8 cellular contexts compared by ENCODE assay signal in the genomic region with DNA sequence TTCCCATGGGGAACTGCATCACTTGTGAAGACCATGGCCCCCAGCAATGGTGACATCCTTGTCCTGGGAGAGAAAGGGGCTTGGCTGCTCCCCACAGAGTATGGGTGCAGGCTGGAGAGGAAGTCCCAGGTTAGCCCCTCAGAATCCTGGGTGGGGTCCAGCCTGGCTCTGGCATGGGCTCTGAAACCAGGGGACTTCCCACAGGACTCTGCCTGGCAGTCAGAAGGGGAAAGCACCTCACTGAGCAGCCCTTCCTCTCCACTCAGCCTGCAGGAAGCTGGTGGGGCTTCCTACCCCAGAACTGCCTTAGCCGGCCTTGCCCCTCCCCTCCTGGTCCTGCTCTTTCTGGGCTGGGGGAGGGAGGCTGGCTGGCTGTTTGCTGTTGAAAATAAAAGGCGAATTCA. TPM values are rescaled to one million over a fixed set of nuclear protein-coding genes. Genes with fewer than 3 reads are reported as not detected.
DNase-seq lines count a peak whose midpoint lies in the region; ATAC-seq lines count a peak whose summit lies in the region.

No MANE protein-coding gene starts in this region.

- H3K4me1 Mint-ChIP-seq in activated T-cell treated with anti-CD3 and anti-CD28 coated beads, Interleukin-2, amount 50 U/mL, for 72 hours (ENCODE audit: low read depth), result peaks cover 38% of the 10 kb centered on the region
- H3K4me1 Mint-ChIP-seq in activated T-helper 2 cell treated with anti-CD3 and anti-CD28 coated beads, Interferon-gamma antibody, Interleukin-2, Interleukin-4, amounts not matched to agents 10 μg/mL and 5 μg/mL and 100 μg/mL, durations not matched to agents 14 hours and 24 hours and 36 hours (ENCODE audit: low read depth), result peaks cover 13% of the 10 kb centered on the region
- peaks cover 14% of the 10 kb centered on the region for H3K4me1 Mint-ChIP-seq in stimulated activated effector memory CD8-positive, alpha-beta T cell treated with anti-CD3 and anti-CD28 coated beads, Interleukin-12 subunit alpha, Interleukin-12 subunit beta, amount 100 ng/mL, for 72 hours

- H3K4me3 Mint-ChIP-seq in activated T-cell treated with anti-CD3 and anti-CD28 coated beads, Interleukin-2, amount 50 U/mL, for 72 hours, result peak overlapping the region; percentile 28 to 67
- H3K4me3 Mint-ChIP-seq in activated T-helper 2 cell treated with anti-CD3 and anti-CD28 coated beads, Interferon-gamma antibody, Interleukin-2, Interleukin-4, amounts not matched to agents 10 μg/mL and 5 μg/mL and 100 μg/mL, durations not matched to agents 14 hours and 24 hours and 36 hours (ENCODE audit: low read depth), result no peak overlapping the region
- H3K4me3 Mint-ChIP-seq in stimulated activated effector memory CD8-positive, alpha-beta T cell treated with anti-CD3 and anti-CD28 coated beads, Interleukin-12 subunit alpha, Interleukin-12 subunit beta, amount 100 ng/mL, for 72 hours, result peak overlapping the region; percentile 30

- no peaks in the 10 kb centered on the region for H3K36me3 Mint-ChIP-seq in activated T-cell treated with anti-CD3 and anti-CD28 coated beads, Interleukin-2, amount 50 U/mL, for 72 hours (ENCODE audit: insufficient read depth in 2 of 2)
- H3K36me3 Mint-ChIP-seq in activated T-helper 2 cell treated with anti-CD3 and anti-CD28 coated beads, Interferon-gamma antibody, Interleukin-2, Interleukin-4, amounts not matched to agents 10 μg/mL and 5 μg/mL and 100 μg/mL, durations not matched to agents 14 hours and 24 hours and 36 hours (ENCODE audit: low read depth), result no peaks in the 10 kb centered on the region
- H3K36me3 Mint-ChIP-seq in stimulated activated effector memory CD8-positive, alpha-beta T cell treated with anti-CD3 and anti-CD28 coated beads, Interleukin-12 subunit alpha, Interleukin-12 subunit beta, amount 100 ng/mL, for 72 hours, result no peaks in the 10 kb centered on the region

- H3K27me3 Mint-ChIP-seq in activated T-cell treated with anti-CD3 and anti-CD28 coated beads, Interleukin-2, amount 50 U/mL, for 72 hours (ENCODE audit: low read depth), result peaks cover 6% of the 10 kb centered on the region
- no peaks in the 10 kb centered on the region for H3K27me3 Mint-ChIP-seq in activated T-helper 2 cell treated with anti-CD3 and anti-CD28 coated beads, Interferon-gamma antibody, Interleukin-2, Interleukin-4, amounts not matched to agents 10 μg/mL and 5 μg/mL and 100 μg/mL, durations not matched to agents 14 hours and 24 hours and 36 hours (ENCODE audit: low read depth)

- H3K9me3 Mint-ChIP-seq in activated T-cell treated with anti-CD3 and anti-CD28 coated beads, Interleukin-2, amount 50 U/mL, for 72 hours, result no peaks in the 10 kb centered on the region
- H3K9me3 Mint-ChIP-seq in activated T-helper 2 cell treated with anti-CD3 and anti-CD28 coated beads, Interferon-gamma antibody, Interleukin-2, Interleukin-4, amounts not matched to agents 10 μg/mL and 5 μg/mL and 100 μg/mL, durations not matched to agents 14 hours and 24 hours and 36 hours, result no peaks in the 10 kb centered on the region
- no peaks in the 10 kb centered on the region for H3K9me3 Mint-ChIP-seq in stimulated activated effector memory CD8-positive, alpha-beta T cell treated with anti-CD3 and anti-CD28 coated beads, Interleukin-12 subunit alpha, Interleukin-12 subunit beta, amount 100 ng/mL, for 72 hours

- intact Hi-C loops in activated T-helper 2 cell treated with anti-CD3 and anti-CD28 coated beads, Interferon-gamma antibody, Interleukin-2, Interleukin-4, amounts not matched to agents 10 μg/mL and 5 μg/mL and 100 μg/mL, durations not matched to agents 14 hours and 24 hours and 36 hours (cut with micrococcal nuclease), result no loop called here

- H3K27ac Mint-ChIP-seq in activated T-cell treated with anti-CD3 and anti-CD28 coated beads, Interleukin-2, amount 50 U/mL, for 72 hours, result peak overlapping the region; percentile 47
- H3K27ac Mint-ChIP-seq in activated T-helper 2 cell treated with anti-CD3 and anti-CD28 coated beads, Interferon-gamma antibody, Interleukin-2, Interleukin-4, amounts not matched to agents 10 μg/mL and 5 μg/mL and 100 μg/mL, durations not matched to agents 14 hours and 24 hours and 36 hours, result peak overlapping the region; percentile 70
- H3K27ac Mint-ChIP-seq in stimulated activated effector memory CD8-positive, alpha-beta T cell treated with anti-CD3 and anti-CD28 coated beads, Interleukin-12 subunit alpha, Interleukin-12 subunit beta, amount 100 ng/mL, for 72 hours, result peak overlapping the region; percentile 83

- DNase-seq in activated T-cell treated with anti-CD3 and anti-CD28 coated beads, Interleukin-2, amount 50 U/mL, for 72 hours, result peak in 1 of 2 donors; percentile 33
- DNase-seq in activated T-cell treated with anti-CD3 and anti-CD28 coated beads for 4 hours, result no peak
- DNase-seq in activated T-helper 2 cell treated with anti-CD3 and anti-CD28 coated beads, Interferon-gamma antibody, Interleukin-2, Interleukin-4, amounts not matched to agents 10 μg/mL and 5 μg/mL and 100 μg/mL, durations not matched to agents 14 hours and 24 hours and 36 hours (ENCODE audit: low spot score), result peak; percentile 22
- peak in 1 of 2 donors; percentile 66 for DNase-seq in stimulated activated effector memory CD8-positive, alpha-beta T cell treated with anti-CD3 and anti-CD28 coated beads, Interleukin-12 subunit alpha, Interleukin-12 subunit beta, amount 100 ng/mL, for 72 hours (ENCODE audit: low spot score in 2 of 2)
- DNase-seq in NK-92 treated with Interleukin-12 subunit alpha and Interleukin-12 subunit beta, amount 100 ng/mL, for 24 hours (lab: John Stamatoyannopoulos, UW), result no peak
- DNase-seq in A172 (ENCODE audit: low spot score), result no peak

- ATAC-seq in activated T-cell treated with anti-CD3 and anti-CD28 coated beads, Interleukin-2, amount 50 U/mL, for 72 hours (replicated peaks in 1 of 2), result peak; percentile 64 to 72
- peak; percentile 62 for ATAC-seq in HG02642 (IDR thresholded peaks at IDR 0.05; ENCODE audit: poor library complexity, unreplicated experiment)
- ATAC-seq in stimulated activated effector memory CD8-positive, alpha-beta T cell treated with anti-CD3 and anti-CD28 coated beads, Interleukin-12 subunit alpha, Interleukin-12 subunit beta, amount 100 ng/mL, for 72 hours, result peak; percentile 69
- ATAC-seq in HG03565 (IDR thresholded peaks at IDR 0.05; ENCODE audit: unreplicated experiment), result no peak

RNA-seq across cellular contexts. Expression of gene NEURL3, which starts 3.7 kb away (rescaled TPM):
- 1 to 10 TPM; 4.4 to 5.3 TPM for total RNA-seq in activated T-cell treated with anti-CD3 and anti-CD28 coated beads, Interleukin-2, amount 50 U/mL, for 72 hours
- total RNA-seq in activated T-helper 2 cell treated with anti-CD3 and anti-CD28 coated beads, Interferon-gamma antibody, Interleukin-2, Interleukin-4, amounts not matched to agents 10 μg/mL and 5 μg/mL and 100 μg/mL, durations not matched to agents 14 hours and 24 hours and 36 hours, result 0.16 and 0.52 TPM in 2 replicates
- total RNA-seq in A172 (2014; rRNA removed; shearing (Covaris generic)), result 0.45 and 0.93 TPM in 2 replicates

RNA-seq across cellular contexts. Expression of gene ARID5A, which starts 35.1 kb away (rescaled TPM):
- total RNA-seq in activated T-cell treated with anti-CD3 and anti-CD28 coated beads, Interleukin-2, amount 50 U/mL, for 72 hours, result 100 to 1,000 TPM; 424 to 433 TPM
- 164 and 170 TPM in 2 replicates for total RNA-seq in activated T-helper 2 cell treated with anti-CD3 and anti-CD28 coated beads, Interferon-gamma antibody, Interleukin-2, Interleukin-4, amounts not matched to agents 10 μg/mL and 5 μg/mL and 100 μg/mL, durations not matched to agents 14 hours and 24 hours and 36 hours
- 6.9 and 11.2 TPM in 2 replicates for total RNA-seq in A172 (2014; rRNA removed; shearing (Covaris generic))

Comparison
In these comparisons a context has a peak if more than half of its experiments do, and no peak if none do; other contexts are left out.
1. RNA of gene ARID5A, which starts 35.1 kb away (total RNA-seq): 424 to 433 TPM in activated T-cell treated with anti-CD3 and anti-CD28 coated beads, Interleukin-2, amount 50 U/mL, for 72 hours and 164 to 170 TPM in activated T-helper 2 cell treated with anti-CD3 and anti-CD28 coated beads, Interferon-gamma antibody, Interleukin-2, Interleukin-4, amounts not matched to agents 10 μg/mL and 5 μg/mL and 100 μg/mL, durations not matched to agents 14 hours and 24 hours and 36 hours; 6.9 to 11.2 TPM in A172; every median in the first group is over 10 times any median in the second.
2. Peak in every context shown above with its lines, with median percentiles within 50 percentile points of each other: H3K27ac Mint-ChIP-seq.